Comparison of ENCODE assay signal across 21 cellular contexts in the genomic region with DNA sequence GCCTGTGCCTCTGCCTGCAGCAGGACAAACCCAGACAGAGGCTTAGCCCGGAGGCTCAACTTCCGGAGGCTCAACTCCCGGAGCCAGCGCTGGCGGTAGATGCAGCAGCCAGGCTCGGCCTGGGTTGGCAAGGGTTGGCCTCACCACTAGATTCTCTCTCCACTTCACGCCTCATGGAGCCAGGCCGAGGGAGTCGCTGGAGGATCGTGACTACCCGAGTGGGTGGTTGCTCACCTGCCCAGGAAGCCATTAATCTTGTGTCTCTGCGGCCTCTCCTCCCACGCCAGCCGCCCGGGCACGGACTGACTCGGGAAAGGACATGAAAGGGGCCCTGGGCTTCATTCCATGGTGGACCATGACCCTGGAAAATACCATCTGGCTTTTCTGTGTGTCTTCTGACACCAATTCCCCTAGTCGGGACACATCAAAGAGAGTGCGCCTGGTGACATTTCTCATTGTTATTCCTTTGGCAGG. TPM values are rescaled to one million over a fixed set of nuclear protein-coding genes. Genes with fewer than 3 reads are reported as not detected.
"Had no signal": no experiment of that assay in that cellular context is flagged by ENCODE, and none has a peak within 500 bp of the region (broad histone marks: within the 10 kb centered on the region; RNA-seq: fewer than 3 reads in every experiment).

No MANE protein-coding gene starts in this region.

- H3K4me1 Mint-ChIP-seq: activated naive CD8-positive, alpha-beta T cell treated with anti-CD3 and anti-CD28 coated beads for 36 hours; central memory CD8-positive, alpha-beta T cell; WTC11 had no signal

- H3K36me3 ChIP-seq: brain microvascular endothelial cell, esophagus muscularis mucosa, lower lobe of right lung, right atrium auricular region had no signal

- H3K4me1 ChIP-seq: esophagus muscularis mucosa, lower lobe of right lung, parathyroid adenoma, right atrium auricular region had no signal

- H3K4me3 ChIP-seq: coronary artery, esophagus muscularis mucosa, hepatocyte, lower lobe of right lung, right atrium auricular region, skin epidermis had no signal

- H3K4me3 Mint-ChIP-seq: activated naive CD8-positive, alpha-beta T cell treated with anti-CD3 and anti-CD28 coated beads for 36 hours; central memory CD8-positive, alpha-beta T cell; mesothelial cell of epicardium; WTC11 had no signal

- H3K27ac ChIP-seq: brain microvascular endothelial cell, coronary artery, esophagus muscularis mucosa, hepatocyte, lower lobe of right lung, parathyroid adenoma, right atrium auricular region, skin epidermis had no signal

- H3K27ac Mint-ChIP-seq: activated naive CD8-positive, alpha-beta T cell treated with anti-CD3 and anti-CD28 coated beads for 36 hours; mesothelial cell of epicardium; WTC11 had no signal

- ATAC-seq: lower lobe of right lung, WTC11 had no signal

- H3K27me3 ChIP-seq: brain microvascular endothelial cell, right atrium auricular region had no signal

- DNase-seq: activated CD4-positive, alpha-beta T cell treated with anti-CD3 and anti-CD28 coated beads for 48 hours; activated CD8-positive, alpha-beta memory T cell treated with anti-CD3 and anti-CD28 coated beads for 24 hours; activated gamma-delta T cell treated with Interleukin-2 at 50 U/mL for 16 hours; activated naive CD8-positive, alpha-beta T cell treated with anti-CD3 and anti-CD28 coated beads for 36 hours; brain microvascular endothelial cell; lower lobe of right lung; stimulated activated CD4-positive, alpha-beta T cell treated with anti-CD3 and anti-CD28 coated beads, Interleukin-15, amount 100 ng/mL, for 24 hours; stimulated activated CD4-positive, alpha-beta T cell treated with anti-CD3 and anti-CD28 coated beads, Interleukin-4, amount 100 ng/mL, for 1 hour; stimulated activated naive CD4-positive, alpha-beta T cell; T-helper 2 cell; trophoblast cell had no signal

- H3K9me3 Mint-ChIP-seq: activated naive CD8-positive, alpha-beta T cell treated with anti-CD3 and anti-CD28 coated beads for 36 hours; central memory CD8-positive, alpha-beta T cell; mesothelial cell of epicardium; WTC11 had no signal

- H3K9me3 ChIP-seq: esophagus muscularis mucosa, lower lobe of right lung, right atrium auricular region had no signal

- H3K36me3 Mint-ChIP-seq: activated naive CD8-positive, alpha-beta T cell treated with anti-CD3 and anti-CD28 coated beads for 36 hours; mesothelial cell of epicardium; WTC11 had no signal

RNA-seq across cellular contexts. Expression of gene ESRRB, which starts 20.8 kb away (rescaled TPM):
- total RNA-seq: activated naive CD8-positive, alpha-beta T cell treated with anti-CD3 and anti-CD28 coated beads for 36 hours; lower lobe of right lung; myocyte had no signal
